11 cellular contexts compared by ENCODE assay signal in the genomic region with DNA sequence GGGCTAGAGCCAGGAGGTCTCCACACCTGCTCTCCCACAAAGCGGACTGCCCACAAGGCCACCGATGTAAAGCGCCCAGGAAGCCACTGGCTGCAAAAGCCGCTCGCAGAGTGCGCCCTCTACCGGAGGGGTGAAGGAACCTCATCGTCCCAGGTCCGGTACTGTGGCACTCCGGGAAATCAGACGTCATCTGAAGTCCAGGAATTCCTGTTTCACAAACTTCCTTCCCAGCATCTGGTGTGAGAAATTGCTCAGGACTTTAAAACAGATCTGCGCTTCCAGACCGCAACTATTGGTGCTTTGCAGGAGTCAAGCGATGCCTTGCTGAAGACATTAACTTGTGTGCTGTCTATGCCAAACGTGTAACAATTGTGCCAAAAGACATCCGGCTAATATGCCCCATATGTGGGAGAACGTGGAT.
A peak's percentile ranks its signal among the peaks of the same experiment; 100 is the strongest.
DNase-seq lines count a peak whose midpoint lies in the region; ATAC-seq, FAIRE-seq and TF ChIP-seq lines count a peak whose summit lies in the region.
"Had no signal": no experiment of that assay in that cellular context is flagged by ENCODE, and none has a peak within 500 bp of the region (broad histone marks: within the 10 kb centered on the region; RNA-seq: fewer than 3 reads in every experiment).

No MANE protein-coding gene starts in this region.

- H3K27ac ChIP-seq in endothelial cell of umbilical vein (ENCODE audit: insufficient read depth, low read depth, low read length), result no peak overlapping the region

- H3K79me2 ChIP-seq in Loucy (ENCODE audit: insufficient read depth, low read length) (no peaks in the 10 kb centered on the region), endothelial cell of umbilical vein (ENCODE audit: control insufficient read depth, insufficient read depth, low read length) (no peaks in the 10 kb centered on the region)

- dilution Hi-C loops in endothelial cell of umbilical vein (cut with MboI; ENCODE audit: extremely low pct_ligation_motif_present, low sequenced_read_pairs), result no loop called here

- TF ChIP-seq CTCF in Loucy (conservative IDR thresholded peaks at IDR 0.05; ENCODE audit: low read length) (0 out of 2 replicates have a peak, but pooled peaks have one; percentile 31), endothelial cell of umbilical vein (IDR thresholded peaks at IDR 0.05; ENCODE audit: extremely low read depth in 1 of 2, insufficient read depth in 1 of 2, low read depth in 1 of 2, low read length in 2 of 2) (peak; percentile 10 to 74), retinal pigment epithelial cell (conservative IDR thresholded peaks at IDR 0.05; ENCODE audit: low read depth, low read length) (peak; percentile 34)

- no peaks in the 10 kb centered on the region for H3K9me3 ChIP-seq in Loucy (ENCODE audit: insufficient read depth, low read depth, low read length)
- no peaks in the 10 kb centered on the region for H3K9me3 ChIP-seq in endothelial cell of umbilical vein (replicated peaks; ENCODE audit: control insufficient read depth, insufficient read depth, low read length)

- H3K36me3 ChIP-seq in Loucy (ENCODE audit: insufficient read depth, low read length) (no peaks in the 10 kb centered on the region), endothelial cell of umbilical vein (ENCODE audit: control insufficient read depth in 2 of 2, extremely low read depth in 1 of 2, insufficient read depth in 2 of 2, low read length in 2 of 2) (no peaks in the 10 kb centered on the region)

- H3F3A ChIP-seq in Loucy (ENCODE audit: low read depth), result no peaks in the 10 kb centered on the region

- no peak overlapping the region for H3K9ac ChIP-seq in Loucy (ENCODE audit: low read depth, low read length, poor library complexity, severe bottlenecking)
- H3K9ac ChIP-seq in endothelial cell of umbilical vein (replicated peaks; ENCODE audit: extremely low read depth, insufficient read depth, low read length), result no peak overlapping the region

- H3K4me1 ChIP-seq in Loucy (ENCODE audit: insufficient read depth, low read length, poor library complexity, severe bottlenecking) (peaks cover 3% of the 10 kb centered on the region), endothelial cell of umbilical vein (ENCODE audit: control insufficient read depth, extremely low read depth, insufficient read depth, low read length) (no peaks in the 10 kb centered on the region)

- H3K27me3 ChIP-seq in Loucy (ENCODE audit: insufficient read depth, low read length, poor library complexity, severe bottlenecking), result no peaks in the 10 kb centered on the region
- H3K27me3 ChIP-seq in endothelial cell of umbilical vein (ENCODE audit: control insufficient read depth in 2 of 2, insufficient read depth in 2 of 2, low read length in 2 of 2), result peaks cover 8 to 10% of the 10 kb centered on the region in 2 experiments

- intact Hi-C loops in endothelial cell of umbilical vein (cut with micrococcal nuclease), result no loop called here

- no peak overlapping the region for H2AFZ ChIP-seq in Loucy (ENCODE audit: low read length)
- no peak overlapping the region for H2AFZ ChIP-seq in endothelial cell of umbilical vein (ENCODE audit: low read depth, low read length)

- H3K4me3 ChIP-seq in Loucy (ENCODE audit: low read length, poor library complexity, severe bottlenecking) (no peak overlapping the region), endothelial cell of umbilical vein (replicated peaks in 1 of 3; ENCODE audit: insufficient read depth in 1 of 3, low read depth in 1 of 3, low read length in 3 of 3) (no peak overlapping the region), retinal pigment epithelial cell (ENCODE audit: low read length) (no peak overlapping the region)

- H3K4me2 ChIP-seq in Loucy (ENCODE audit: low read depth, low read length, poor library complexity, severe bottlenecking), result no peak overlapping the region
- H3K4me2 ChIP-seq in endothelial cell of umbilical vein (ENCODE audit: insufficient read depth, low read length), result no peak overlapping the region

- no peak for FAIRE-seq in endothelial cell of umbilical vein (lab: Jason Lieb, UNC)
- FAIRE-seq: A204.1, colon had no signal

- peak; percentile 12 for DNase-seq in DMS 273 (lab: John Stamatoyannopoulos, UW; ENCODE audit: unreplicated experiment)
- DNase-seq in DMS 273 treated with DMSO at 0.1 percent for 48 hours (lab: John Stamatoyannopoulos, UW), result no peak
- peak; percentile 59 for DNase-seq in endothelial cell of umbilical vein (ENCODE audit: low read depth, low spot score)
- no peak for DNase-seq in retinal pigment epithelial cell (ENCODE audit: low read depth)
- no peak for DNase-seq in GM19240 (ENCODE audit: insufficient read length, low spot score)
- DNase-seq: SW 1271 had no signal

- no peaks in the 10 kb centered on the region for H4K20me1 ChIP-seq in Loucy (ENCODE audit: insufficient read depth, low read length, poor library complexity, severe bottlenecking)
- H4K20me1 ChIP-seq in endothelial cell of umbilical vein (replicated peaks; ENCODE audit: control insufficient read depth, extremely low read depth, insufficient read depth, low read length), result no peaks in the 10 kb centered on the region

- no peak for ATAC-seq in GM19395 (IDR thresholded peaks at IDR 0.05; ENCODE audit: unreplicated experiment)
- ATAC-seq in HG02852 (IDR thresholded peaks at IDR 0.05; ENCODE audit: unreplicated experiment), result no peak

- no peak for TF ChIP-seq POLR2A in endothelial cell of umbilical vein (IDR thresholded peaks at IDR 0.05; ENCODE audit: low read depth, low read length)

- H3K9me2 ChIP-seq in Loucy (replicated peaks; ENCODE audit: low read depth, low read length), result no peaks in the 10 kb centered on the region

- POLR2A ChIA-PET in endothelial cell of umbilical vein (lab: Charles Lee), result no interaction called here

- H3K9me1 ChIP-seq in endothelial cell of umbilical vein (replicated peaks; ENCODE audit: control insufficient read depth, extremely low read depth, insufficient read depth, low read length), result no peaks in the 10 kb centered on the region

- CTCF ChIA-PET in endothelial cell of umbilical vein (lab: Charles Lee), result no interaction called here

- BruUV-seq in endothelial cell of umbilical vein (replicated peaks; lab: Mats Ljungman, UMichigan), result no TSS peak

TF ChIP-seq in endothelial cell of umbilical vein, 7 proteins besides CTCF, POLR2A, EP300 and RAD21:
- no peak for TF ChIP-seq MYC (IDR thresholded peaks at IDR 0.05; ENCODE audit: low read depth, low read length)
- TF ChIP-seq EZH2 (IDR thresholded peaks at IDR 0.05; ENCODE audit: borderline replicate concordance, low read depth, low read length, severe bottlenecking), result no peak
- TF ChIP-seq JUN (IDR thresholded peaks at IDR 0.05; ENCODE audit: borderline replicate concordance, insufficient read depth, insufficient read length, low read depth), result no peak
- TF ChIP-seq GATA2 (IDR thresholded peaks at IDR 0.05; ENCODE audit: insufficient read depth, insufficient read length, low read depth, low read length), result no peak
- no peak for TF ChIP-seq FOS (IDR thresholded peaks at IDR 0.05; ENCODE audit: borderline replicate concordance, insufficient read depth, low read length)
- no peak for TF ChIP-seq POLR2AphosphoS5 (IDR thresholded peaks at IDR 0.05; ENCODE audit: insufficient read depth, low read depth, low read length)
- no peak for TF ChIP-seq MAX (IDR thresholded peaks at IDR 0.05; ENCODE audit: insufficient read depth, insufficient read length)

Comparison
In these comparisons a context has a peak if more than half of its experiments do, and no peak if none do; other contexts are left out.
1. DNase-seq: peak in DMS 273 (single experiment) and endothelial cell of umbilical vein (single experiment); none in DMS 273 treated with DMSO at 0.1 percent for 48 hours (single experiment), retinal pigment epithelial cell (single experiment) and GM19240 (single experiment).
2. Peak in every context shown above with its lines, with median percentiles within 50 percentile points of each other: CTCF ChIP-seq.